In the genomic region with DNA sequence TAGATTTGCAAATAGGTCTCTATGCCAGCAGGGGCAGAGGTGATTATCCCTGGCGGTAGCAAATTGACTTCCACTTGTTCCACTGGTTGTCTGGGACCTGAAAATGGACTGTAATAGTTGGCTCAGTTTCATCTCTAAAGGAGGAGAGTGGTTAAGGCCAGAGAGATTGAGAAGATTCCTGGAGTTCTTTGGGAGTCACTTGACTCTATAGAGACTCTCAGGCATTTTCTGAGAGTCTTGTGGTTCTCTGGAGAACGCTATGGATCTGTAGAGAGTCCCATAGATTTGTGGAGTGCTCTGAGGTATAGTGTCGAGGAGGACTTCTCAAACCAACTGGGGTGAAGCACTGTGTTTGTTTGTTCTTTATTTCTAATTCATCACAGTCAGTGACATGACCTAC, we compare ENCODE assay signal across 16 cellular contexts. TPM values are rescaled to one million over a fixed set of nuclear protein-coding genes. Genes with fewer than 3 reads are reported as not detected.
DNase-seq lines count a peak whose midpoint lies in the region; ATAC-seq and TF ChIP-seq lines count a peak whose summit lies in the region.
"Had no signal": no experiment of that assay in that cellular context is flagged by ENCODE, and none has a peak within 500 bp of the region (broad histone marks: within the 10 kb centered on the region; RNA-seq: fewer than 3 reads in every experiment).

No MANE protein-coding gene starts in this region.

- ATAC-seq in gastrocnemius medialis (no peak), GM18873 (IDR thresholded peaks at IDR 0.05; ENCODE audit: low FRiP score, unreplicated experiment) (no peak)
- no peak for ATAC-seq in activated T-cell treated with anti-CD3 and anti-CD28 coated beads, Interleukin-2, amount 50 U/mL, for 72 hours (replicated peaks in 1 of 2)
- ATAC-seq: HepG2 had no signal

- DNase-seq in SJSA1 (ENCODE audit: low read depth in 1 of 2, low spot score in 2 of 2) (no peak), islet precursor cell (peak; percentile 32), gastrocnemius medialis (no peak), vagina (ENCODE audit: extremely low spot score in 2 of 2) (no peak), nucleus accumbens (lab: John Stamatoyannopoulos, UW) (no peak)
- DNase-seq in activated T-cell treated with anti-CD3 and anti-CD28 coated beads, Interleukin-2, amount 50 U/mL, for 72 hours: no peak
- DNase-seq: BE2C; CD4-positive, alpha-beta T cell; H7; MG63; NCI-H1092; NCI-H2081 treated with DMSO at 0.1 percent for 48 hours; NCI-H510A; SHP77 had no signal

- intact Hi-C loops in gastrocnemius medialis (cut with DNase I; ENCODE audit: low total_unique reads) (no loop called here), vagina (cut with DNase I) (no loop called here)

- H3K9me3 ChIP-seq in SJSA1 (replicated peaks): no peaks in the 10 kb centered on the region
- no peaks in the 10 kb centered on the region for H3K9me3 ChIP-seq in gastrocnemius medialis
- H3K9me3 ChIP-seq in vagina: no peaks in the 10 kb centered on the region
- H3K9me3 ChIP-seq: BE2C, MG63 had no signal

- H3K27me3 ChIP-seq in SJSA1 (replicated peaks) (no peaks in the 10 kb centered on the region), gastrocnemius medialis (peaks cover 0 to 2% (median 0%) of the 10 kb centered on the region in 3 donors), vagina (no peaks in the 10 kb centered on the region)
- H3K27me3 ChIP-seq: BE2C, MG63 had no signal

- TF ChIP-seq CTCF in gastrocnemius medialis (IDR thresholded peaks at IDR 0.05 in 4 of 5, conservative IDR thresholded peaks at IDR 0.05 in 1 of 5) (no peak), vagina (IDR thresholded peaks at IDR 0.05) (no peak)

- no peak overlapping the region for H3K4me3 Mint-ChIP-seq in activated T-cell treated with anti-CD3 and anti-CD28 coated beads, Interleukin-2, amount 50 U/mL, for 72 hours
- H3K4me3 Mint-ChIP-seq: CD4-positive, alpha-beta T cell had no signal

- peaks cover 7% of the 10 kb centered on the region for H3K4me1 Mint-ChIP-seq in activated T-cell treated with anti-CD3 and anti-CD28 coated beads, Interleukin-2, amount 50 U/mL, for 72 hours (ENCODE audit: low read depth)

- in situ Hi-C loops in gastrocnemius medialis (cut with MboI; ENCODE audit: low sequenced_read_pairs in 4 of 4): loop anchor here in 3 of 4 donors (25.0 kb wide), 1 partner anchor 138 kb away; no protein-coding TSS in a partner anchor

- peaks cover 1 to 4% of the 10 kb centered on the region in 2 donors for H3K36me3 Mint-ChIP-seq in activated T-cell treated with anti-CD3 and anti-CD28 coated beads, Interleukin-2, amount 50 U/mL, for 72 hours (ENCODE audit: insufficient read depth in 2 of 2)

- H3K27me3 Mint-ChIP-seq in activated T-cell treated with anti-CD3 and anti-CD28 coated beads, Interleukin-2, amount 50 U/mL, for 72 hours (ENCODE audit: low read depth): peaks cover 23% of the 10 kb centered on the region

- no peak for TF ChIP-seq POLR2A in gastrocnemius medialis (IDR thresholded peaks at IDR 0.05)
- TF ChIP-seq POLR2A in vagina (IDR thresholded peaks at IDR 0.05): no peak

- H3K9me3 Mint-ChIP-seq in activated T-cell treated with anti-CD3 and anti-CD28 coated beads, Interleukin-2, amount 50 U/mL, for 72 hours: peaks cover 2 to 5% of the 10 kb centered on the region in 2 donors
- H3K9me3 Mint-ChIP-seq: CD4-positive, alpha-beta T cell had no signal

- H3K36me3 ChIP-seq in SJSA1 (no peaks in the 10 kb centered on the region), gastrocnemius medialis (no peaks in the 10 kb centered on the region), vagina (no peaks in the 10 kb centered on the region)
- H3K36me3 ChIP-seq: BE2C, MG63 had no signal

- H3K4me1 ChIP-seq in SJSA1 (replicated peaks): peaks cover 47% of the 10 kb centered on the region
- peaks cover 12 to 13% of the 10 kb centered on the region in 2 donors for H3K4me1 ChIP-seq in gastrocnemius medialis
- peaks cover 30% of the 10 kb centered on the region for H3K4me1 ChIP-seq in vagina
- H3K4me1 ChIP-seq: BE2C had no signal

- H3K27ac Mint-ChIP-seq in activated T-cell treated with anti-CD3 and anti-CD28 coated beads, Interleukin-2, amount 50 U/mL, for 72 hours: no peak overlapping the region
- H3K27ac Mint-ChIP-seq: CD4-positive, alpha-beta T cell had no signal

- H3K27ac ChIP-seq in SJSA1: peak overlapping the region; percentile 66
- H3K27ac ChIP-seq in gastrocnemius medialis: peak overlapping the region; percentile 33 to 51 (median 49)
- peak overlapping the region; percentile 71 for H3K27ac ChIP-seq in vagina

- no peak overlapping the region for H3K4me3 ChIP-seq in SJSA1
- H3K4me3 ChIP-seq in gastrocnemius medialis: no peak overlapping the region
- H3K4me3 ChIP-seq in vagina: no peak overlapping the region
- H3K4me3 ChIP-seq: MG63 had no signal

RNA-seq across cellular contexts. Expression of gene PMP22, which starts 8.9 kb away (rescaled TPM):
- 80.3 and 103 TPM in 2 replicates for total RNA-seq in SJSA1 (2014; rRNA removed; shearing (Covaris generic))
- total RNA-seq in gastrocnemius medialis (100 to 1,000 TPM in 1 of 4 donors, 10 to 100 TPM in 3; 75.5 to 227 (median 83.2) TPM), vagina (246 TPM)
- not detected for total RNA-seq in activated T-cell treated with anti-CD3 and anti-CD28 coated beads, Interleukin-2, amount 50 U/mL, for 72 hours
- total RNA-seq: CD4-positive, alpha-beta T cell had no signal

Comparison
In these comparisons a context has a peak if more than half of its experiments do, and no peak if none do; other contexts are left out.
1. RNA of gene PMP22, which starts 8.9 kb away (total RNA-seq): 246 TPM in vagina (single experiment), 80.3 to 103 TPM in SJSA1 and 75.5 to 227 TPM in gastrocnemius medialis; not detected in activated T-cell treated with anti-CD3 and anti-CD28 coated beads, Interleukin-2, amount 50 U/mL, for 72 hours; every median in the first group is over 10 times any median in the second.
2. Peak in every context shown above with its lines, with median percentiles within 50 percentile points of each other: H3K27ac ChIP-seq.